Comparison of ENCODE assay signal across 1 cellular context in the genomic region with DNA sequence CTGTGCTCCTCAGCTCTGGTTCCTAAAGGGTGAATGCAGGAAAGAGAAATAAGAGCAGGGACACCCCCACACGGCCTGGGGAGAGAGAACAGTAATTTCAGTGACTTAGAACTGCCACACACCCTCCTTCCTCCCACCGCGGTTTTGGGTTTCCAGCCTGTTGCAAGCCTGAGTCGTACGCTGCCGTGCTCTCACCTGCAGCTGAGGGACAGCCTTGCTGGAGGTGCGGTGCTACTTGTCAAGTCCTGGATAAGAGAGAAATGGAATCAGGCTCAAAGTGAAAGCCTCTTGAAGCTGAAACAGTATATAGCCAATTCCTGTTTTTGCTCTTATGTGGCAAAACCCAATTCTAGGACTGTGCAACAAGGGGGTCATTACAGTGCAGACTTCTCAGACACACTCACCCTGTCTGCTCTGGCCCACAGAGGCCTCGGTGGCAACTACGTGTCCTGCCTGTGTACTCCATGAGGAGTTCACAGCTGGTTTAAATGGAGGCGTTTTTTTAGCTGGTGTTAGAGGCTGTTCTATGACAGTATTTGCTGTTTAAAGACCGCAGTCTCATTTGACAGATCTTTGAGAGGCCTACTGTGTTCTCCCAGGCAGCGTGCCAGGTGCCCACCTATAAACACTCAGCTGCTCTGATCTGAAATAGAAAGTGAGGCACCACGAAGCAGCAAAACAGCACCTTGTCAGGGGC.
TF ChIP-seq lines count a peak whose summit lies in the region.

No MANE protein-coding gene starts in this region.

TF ChIP-seq in GM23338, 12 proteins besides CTCF, POLR2A, EP300 and RAD21 (continued from another document):
- TF ChIP-seq, protein P1, sequence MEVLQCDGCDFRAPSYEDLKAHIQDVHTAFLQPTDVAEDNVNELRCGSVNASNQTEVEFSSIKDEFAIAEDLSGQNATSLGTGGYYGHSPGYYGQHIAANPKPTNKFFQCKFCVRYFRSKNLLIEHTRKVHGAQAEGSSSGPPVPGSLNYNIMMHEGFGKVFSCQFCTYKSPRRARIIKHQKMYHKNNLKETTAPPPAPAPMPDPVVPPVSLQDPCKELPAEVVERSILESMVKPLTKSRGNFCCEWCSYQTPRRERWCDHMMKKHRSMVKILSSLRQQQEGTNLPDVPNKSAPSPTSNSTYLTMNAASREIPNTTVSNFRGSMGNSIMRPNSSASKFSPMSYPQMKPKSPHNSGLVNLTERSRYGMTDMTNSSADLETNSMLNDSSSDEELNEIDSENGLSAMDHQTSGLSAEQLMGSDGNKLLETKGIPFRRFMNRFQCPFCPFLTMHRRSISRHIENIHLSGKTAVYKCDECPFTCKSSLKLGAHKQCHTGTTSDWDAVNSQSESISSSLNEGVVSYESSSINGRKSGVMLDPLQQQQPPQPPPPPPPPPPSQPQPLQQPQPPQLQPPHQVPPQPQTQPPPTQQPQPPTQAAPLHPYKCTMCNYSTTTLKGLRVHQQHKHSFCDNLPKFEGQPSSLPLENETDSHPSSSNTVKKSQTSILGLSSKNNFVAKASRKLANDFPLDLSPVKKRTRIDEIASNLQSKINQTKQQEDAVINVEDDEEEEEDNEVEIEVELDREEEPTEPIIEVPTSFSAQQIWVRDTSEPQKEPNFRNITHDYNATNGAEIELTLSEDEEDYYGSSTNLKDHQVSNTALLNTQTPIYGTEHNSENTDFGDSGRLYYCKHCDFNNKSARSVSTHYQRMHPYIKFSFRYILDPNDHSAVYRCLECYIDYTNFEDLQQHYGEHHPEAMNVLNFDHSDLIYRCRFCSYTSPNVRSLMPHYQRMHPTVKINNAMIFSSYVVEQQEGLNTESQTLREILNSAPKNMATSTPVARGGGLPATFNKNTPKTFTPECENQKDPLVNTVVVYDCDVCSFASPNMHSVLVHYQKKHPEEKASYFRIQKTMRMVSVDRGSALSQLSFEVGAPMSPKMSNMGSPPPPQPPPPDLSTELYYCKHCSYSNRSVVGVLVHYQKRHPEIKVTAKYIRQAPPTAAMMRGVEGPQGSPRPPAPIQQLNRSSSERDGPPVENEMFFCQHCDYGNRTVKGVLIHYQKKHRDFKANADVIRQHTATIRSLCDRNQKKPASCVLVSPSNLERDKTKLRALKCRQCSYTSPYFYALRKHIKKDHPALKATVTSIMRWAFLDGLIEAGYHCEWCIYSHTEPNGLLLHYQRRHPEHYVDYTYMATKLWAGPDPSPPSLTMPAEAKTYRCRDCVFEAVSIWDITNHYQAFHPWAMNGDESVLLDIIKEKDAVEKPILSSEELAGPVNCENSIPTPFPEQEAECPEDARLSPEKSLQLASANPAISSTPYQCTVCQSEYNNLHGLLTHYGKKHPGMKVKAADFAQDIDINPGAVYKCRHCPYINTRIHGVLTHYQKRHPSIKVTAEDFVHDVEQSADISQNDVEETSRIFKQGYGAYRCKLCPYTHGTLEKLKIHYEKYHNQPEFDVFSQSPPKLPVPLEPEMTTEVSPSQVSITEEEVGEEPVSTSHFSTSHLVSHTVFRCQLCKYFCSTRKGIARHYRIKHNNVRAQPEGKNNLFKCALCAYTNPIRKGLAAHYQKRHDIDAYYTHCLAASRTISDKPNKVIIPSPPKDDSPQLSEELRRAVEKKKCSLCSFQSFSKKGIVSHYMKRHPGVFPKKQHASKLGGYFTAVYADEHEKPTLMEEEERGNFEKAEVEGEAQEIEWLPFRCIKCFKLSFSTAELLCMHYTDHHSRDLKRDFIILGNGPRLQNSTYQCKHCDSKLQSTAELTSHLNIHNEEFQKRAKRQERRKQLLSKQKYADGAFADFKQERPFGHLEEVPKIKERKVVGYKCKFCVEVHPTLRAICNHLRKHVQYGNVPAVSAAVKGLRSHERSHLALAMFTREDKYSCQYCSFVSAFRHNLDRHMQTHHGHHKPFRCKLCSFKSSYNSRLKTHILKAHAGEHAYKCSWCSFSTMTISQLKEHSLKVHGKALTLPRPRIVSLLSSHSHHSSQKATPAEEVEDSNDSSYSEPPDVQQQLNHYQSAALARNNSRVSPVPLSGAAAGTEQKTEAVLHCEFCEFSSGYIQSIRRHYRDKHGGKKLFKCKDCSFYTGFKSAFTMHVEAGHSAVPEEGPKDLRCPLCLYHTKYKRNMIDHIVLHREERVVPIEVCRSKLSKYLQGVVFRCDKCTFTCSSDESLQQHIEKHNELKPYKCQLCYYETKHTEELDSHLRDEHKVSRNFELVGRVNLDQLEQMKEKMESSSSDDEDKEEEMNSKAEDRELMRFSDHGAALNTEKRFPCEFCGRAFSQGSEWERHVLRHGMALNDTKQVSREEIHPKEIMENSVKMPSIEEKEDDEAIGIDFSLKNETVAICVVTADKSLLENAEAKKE (CRISPR knock-in tag; IDR thresholded peaks at IDR 0.05) = no peak
